10 cellular contexts compared by ENCODE assay signal in genomic region chr1:19504796-19505693, GRCh38. TPM values are rescaled to one million over a fixed set of nuclear protein-coding genes. Genes with fewer than 3 reads are reported as not detected.
DNase-seq lines count a peak whose midpoint lies in the region; FAIRE-seq and TF ChIP-seq lines count a peak whose summit lies in the region.
"Had no signal": no experiment of that assay in that cellular context is flagged by ENCODE, and none has a peak within 500 bp of the region (broad histone marks: within the 10 kb centered on the region; RNA-seq: fewer than 3 reads in every experiment).

No MANE protein-coding gene starts in this region.

- TF ChIP-seq POLR2A in adrenal gland (IDR thresholded peaks at IDR 0.05) (no peak), GM12892 (IDR thresholded peaks at IDR 0.05; ENCODE audit: low read depth, low read length) (no peak)

- H3K27ac ChIP-seq in adrenal gland (peak overlapping the region; percentile 4 to 94 (median 72)), layer of hippocampus (ENCODE audit: low read depth, low read length) (peak overlapping the region; percentile 59)

- intact Hi-C loops in adrenal gland (cut with DNase I): no loop called here

- TF ChIP-seq CTCF in adrenal gland (IDR thresholded peaks at IDR 0.05): no peak

- no peak for FAIRE-seq in GM12892 (lab: Jason Lieb, UNC)

- H3K4me1 ChIP-seq in adrenal gland (replicated peaks in 1 of 2): peaks cover 11 to 41% of the 10 kb centered on the region in 2 donors

- 21 to 32% (median 25%) methylated on average over 6 of the region's 6 CpGs for WGBS in adrenal gland, 4 donors

- peak; percentile 45 for DNase-seq in HS-5 (ENCODE audit: low read depth)
- DNase-seq in adrenal gland: peak in 5 of 7 donors; percentile 60 to 85 (median 69)
- DNase-seq in stromal cell of bone marrow (ENCODE audit: low read depth): peak; percentile 75
- DNase-seq in NCI-H128 (lab: John Stamatoyannopoulos, UW; ENCODE audit: unreplicated experiment): no peak
- no peak for DNase-seq in cerebellar nuclear complex (lab: John Stamatoyannopoulos, UW)
- no peak for DNase-seq in stimulated activated CD4-positive, alpha-beta T cell treated with anti-CD3 and anti-CD28 coated beads, Interleukin-4, amount 100 ng/mL, for 1 hour
- DNase-seq in GM12892 (ENCODE audit: insufficient read length): no peak
- DNase-seq: activated naive CD4-positive, alpha-beta T cell treated with anti-CD3 and anti-CD28 coated beads, Interleukin-2, amount 50 U/mL, for 16 hours; NCI-H2107 had no signal

- no peaks in the 10 kb centered on the region for H3K9me3 ChIP-seq in adrenal gland (replicated peaks in 1 of 3)

- no peaks in the 10 kb centered on the region for H3K36me3 ChIP-seq in adrenal gland (replicated peaks in 1 of 2)

- H3K27me3 ChIP-seq in adrenal gland: no peaks in the 10 kb centered on the region
- H3K27me3 ChIP-seq in layer of hippocampus (ENCODE audit: control insufficient read depth, insufficient read depth, low read length): no peaks in the 10 kb centered on the region

- H3K4me3 ChIP-seq in adrenal gland: no peak overlapping the region

RNA-seq across cellular contexts. Expression of gene CAPZB, which starts 19.7 kb away (rescaled TPM):
- 100 to 1,000 TPM; 110 to 386 (median 204) TPM for total RNA-seq in adrenal gland
- polyA plus RNA-seq in adrenal gland: 100 to 1,000 TPM; 156 to 314 (median 171) TPM
- polyA plus RNA-seq in GM12892 (2012; ENCODE audit: missing spikeins): 251 TPM

Comparison
In these comparisons a context has a peak if more than half of its experiments do, and no peak if none do; other contexts are left out.
1. DNase-seq: peak in HS-5 (single experiment), adrenal gland (5 of 7) and stromal cell of bone marrow (single experiment); none in NCI-H128 (single experiment), cerebellar nuclear complex (0 of 2), stimulated activated CD4-positive, alpha-beta T cell treated with anti-CD3 and anti-CD28 coated beads, Interleukin-4, amount 100 ng/mL, for 1 hour (single experiment) and GM12892 (single experiment).